In the genomic region with DNA sequence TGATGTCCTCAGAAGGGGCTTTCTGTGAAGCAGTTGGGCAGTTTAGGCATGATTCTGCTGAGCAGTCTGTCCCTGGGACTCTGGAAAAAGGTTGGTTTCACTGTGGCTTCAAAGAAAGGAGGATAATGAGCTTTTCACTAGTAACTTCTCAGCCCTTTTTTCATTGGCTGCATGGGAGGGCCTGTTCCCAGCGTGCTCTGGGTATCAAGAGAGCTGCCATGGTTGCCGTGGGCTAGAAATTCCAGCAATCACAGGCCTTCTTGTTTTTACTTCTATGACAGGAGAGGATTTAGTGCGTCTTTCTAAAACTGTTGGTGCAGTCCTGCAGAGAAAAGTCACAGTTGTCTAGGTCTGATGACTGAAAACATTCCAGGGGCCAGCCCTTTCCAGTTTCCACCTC, we compare ENCODE assay signal across 13 cellular contexts. TPM values are rescaled to one million over a fixed set of nuclear protein-coding genes. Genes with fewer than 3 reads are reported as not detected.
DNase-seq lines count a peak whose midpoint lies in the region; ATAC-seq lines count a peak whose summit lies in the region.
"Had no signal": no experiment of that assay in that cellular context is flagged by ENCODE, and none has a peak within 500 bp of the region (broad histone marks: within the 10 kb centered on the region; RNA-seq: fewer than 3 reads in every experiment).

No MANE protein-coding gene starts in this region.

- no peaks in the 10 kb centered on the region for H3K27me3 Mint-ChIP-seq in activated naive CD4-positive, alpha-beta T cell treated with anti-CD3 and anti-CD28 coated beads for 36 hours (ENCODE audit: low read depth)
- H3K27me3 Mint-ChIP-seq in activated T-helper 1 cell treated with anti-CD3 and anti-CD28 coated beads, Interleukin-12 subunit alpha, Interleukin-12 subunit beta, Interleukin-2, Interleukin-4 antibody, amounts not matched to agents 30 ng/mL and 10 ng/mL and 1 ng/mL, durations not matched to agents 14 hours and 24 hours and 36 hours (ENCODE audit: insufficient read depth): no peaks in the 10 kb centered on the region
- H3K27me3 Mint-ChIP-seq in stimulated activated naive B cell treated with anti-CD40 and anti-IgM and Interleukin-4, amounts not matched to agents 10 μg/mL and 1 μg/mL and 100 μg/mL, for 72 hours: no peaks in the 10 kb centered on the region

- H3K36me3 Mint-ChIP-seq in activated naive CD4-positive, alpha-beta T cell treated with anti-CD3 and anti-CD28 coated beads for 36 hours (ENCODE audit: low read depth): peaks cover 15% of the 10 kb centered on the region
- peaks cover 25% of the 10 kb centered on the region for H3K36me3 Mint-ChIP-seq in activated T-helper 1 cell treated with anti-CD3 and anti-CD28 coated beads, Interleukin-12 subunit alpha, Interleukin-12 subunit beta, Interleukin-2, Interleukin-4 antibody, amounts not matched to agents 30 ng/mL and 10 ng/mL and 1 ng/mL, durations not matched to agents 14 hours and 24 hours and 36 hours (ENCODE audit: low read depth)
- H3K36me3 Mint-ChIP-seq in stimulated activated naive B cell treated with anti-CD40 and anti-IgM and Interleukin-4, amounts not matched to agents 10 μg/mL and 1 μg/mL and 100 μg/mL, for 72 hours: peaks cover 26 to 54% of the 10 kb centered on the region in 2 donors

- ATAC-seq in stimulated activated naive B cell treated with anti-CD40 and anti-IgM and Interleukin-4, amounts not matched to agents 10 μg/mL and 1 μg/mL and 100 μg/mL, for 72 hours (replicated peaks): no peak
- ATAC-seq in HG02571 (IDR thresholded peaks at IDR 0.05; ENCODE audit: unreplicated experiment): no peak
- ATAC-seq in HG03095 (IDR thresholded peaks at IDR 0.05; ENCODE audit: unreplicated experiment): no peak
- ATAC-seq: upper lobe of right lung had no signal

- peaks cover 84% of the 10 kb centered on the region for H3K4me1 Mint-ChIP-seq in activated naive CD4-positive, alpha-beta T cell treated with anti-CD3 and anti-CD28 coated beads for 36 hours (ENCODE audit: low read depth)
- peaks cover 60% of the 10 kb centered on the region for H3K4me1 Mint-ChIP-seq in activated T-helper 1 cell treated with anti-CD3 and anti-CD28 coated beads, Interleukin-12 subunit alpha, Interleukin-12 subunit beta, Interleukin-2, Interleukin-4 antibody, amounts not matched to agents 30 ng/mL and 10 ng/mL and 1 ng/mL, durations not matched to agents 14 hours and 24 hours and 36 hours (ENCODE audit: low read depth)
- peaks cover 41 to 93% of the 10 kb centered on the region in 2 donors for H3K4me1 Mint-ChIP-seq in stimulated activated naive B cell treated with anti-CD40 and anti-IgM and Interleukin-4, amounts not matched to agents 10 μg/mL and 1 μg/mL and 100 μg/mL, for 72 hours

- H3K9me3 Mint-ChIP-seq in activated naive CD4-positive, alpha-beta T cell treated with anti-CD3 and anti-CD28 coated beads for 36 hours: no peaks in the 10 kb centered on the region
- H3K9me3 Mint-ChIP-seq in activated T-helper 1 cell treated with anti-CD3 and anti-CD28 coated beads, Interleukin-12 subunit alpha, Interleukin-12 subunit beta, Interleukin-2, Interleukin-4 antibody, amounts not matched to agents 30 ng/mL and 10 ng/mL and 1 ng/mL, durations not matched to agents 14 hours and 24 hours and 36 hours: no peaks in the 10 kb centered on the region
- no peaks in the 10 kb centered on the region for H3K9me3 Mint-ChIP-seq in stimulated activated naive B cell treated with anti-CD40 and anti-IgM and Interleukin-4, amounts not matched to agents 10 μg/mL and 1 μg/mL and 100 μg/mL, for 72 hours

- H3K4me3 Mint-ChIP-seq in activated naive CD4-positive, alpha-beta T cell treated with anti-CD3 and anti-CD28 coated beads for 36 hours: no peak overlapping the region
- H3K4me3 Mint-ChIP-seq in activated T-helper 1 cell treated with anti-CD3 and anti-CD28 coated beads, Interleukin-12 subunit alpha, Interleukin-12 subunit beta, Interleukin-2, Interleukin-4 antibody, amounts not matched to agents 30 ng/mL and 10 ng/mL and 1 ng/mL, durations not matched to agents 14 hours and 24 hours and 36 hours: peak overlapping the region; percentile 6
- no peak overlapping the region for H3K4me3 Mint-ChIP-seq in stimulated activated naive B cell treated with anti-CD40 and anti-IgM and Interleukin-4, amounts not matched to agents 10 μg/mL and 1 μg/mL and 100 μg/mL, for 72 hours

- CTCF ChIA-PET in activated naive CD4-positive, alpha-beta T cell treated with anti-CD3 and anti-CD28 coated beads for 36 hours (lab: Charles Lee): interaction anchor here (0.9 to 1.7 kb wide), 2 partner anchors 22 to 66 kb away, joined by 3 to 5 read pairs; a partner anchor contains a TSS

- peak overlapping the region; percentile 77 for H3K27ac Mint-ChIP-seq in activated naive CD4-positive, alpha-beta T cell treated with anti-CD3 and anti-CD28 coated beads for 36 hours
- peak overlapping the region; percentile 75 for H3K27ac Mint-ChIP-seq in activated T-helper 1 cell treated with anti-CD3 and anti-CD28 coated beads, Interleukin-12 subunit alpha, Interleukin-12 subunit beta, Interleukin-2, Interleukin-4 antibody, amounts not matched to agents 30 ng/mL and 10 ng/mL and 1 ng/mL, durations not matched to agents 14 hours and 24 hours and 36 hours
- peak overlapping the region; percentile 57 for H3K27ac Mint-ChIP-seq in stimulated activated naive B cell treated with anti-CD40 and anti-IgM and Interleukin-4, amounts not matched to agents 10 μg/mL and 1 μg/mL and 100 μg/mL, for 72 hours

- no peak for DNase-seq in activated naive CD4-positive, alpha-beta T cell treated with anti-CD3 and anti-CD28 coated beads for 36 hours
- DNase-seq in activated naive CD4-positive, alpha-beta T cell treated with anti-CD3 and anti-CD28 coated beads, Interleukin-2, amount 50 U/mL, for 16 hours: no peak
- DNase-seq in activated T-helper 1 cell treated with anti-CD3 and anti-CD28 coated beads, Interleukin-12 subunit alpha, Interleukin-12 subunit beta, Interleukin-2, Interleukin-4 antibody, amounts not matched to agents 30 ng/mL and 10 ng/mL and 1 ng/mL, durations not matched to agents 14 hours and 24 hours and 36 hours (ENCODE audit: low spot score): no peak
- DNase-seq in foreskin melanocyte (peak; percentile 75), D341Med (ENCODE audit: low spot score) (no peak)
- no peak for DNase-seq in stimulated activated naive B cell treated with anti-CD40 and anti-IgM and Interleukin-4, amounts not matched to agents 10 μg/mL and 1 μg/mL and 100 μg/mL, for 72 hours
- DNase-seq: activated CD4-positive, alpha-beta T cell treated with anti-CD3 and anti-CD28 coated beads for 48 hours; NCI-H1436; NCI-H774; SIG-M5; upper lobe of right lung had no signal

- intact Hi-C loops in activated naive CD4-positive, alpha-beta T cell treated with anti-CD3 and anti-CD28 coated beads for 36 hours (cut with micrococcal nuclease): no loop called here
- intact Hi-C loops in activated T-helper 1 cell treated with anti-CD3 and anti-CD28 coated beads, Interleukin-12 subunit alpha, Interleukin-12 subunit beta, Interleukin-2, Interleukin-4 antibody, amounts not matched to agents 30 ng/mL and 10 ng/mL and 1 ng/mL, durations not matched to agents 14 hours and 24 hours and 36 hours (cut with micrococcal nuclease): no loop called here

RNA-seq across cellular contexts. Expression of a gene that starts 7.2 kb away (rescaled TPM):
- 100 to 1,000 TPM; 169 to 179 TPM for total RNA-seq in activated naive CD4-positive, alpha-beta T cell treated with anti-CD3 and anti-CD28 coated beads for 36 hours
- total RNA-seq in activated T-helper 1 cell treated with anti-CD3 and anti-CD28 coated beads, Interleukin-12 subunit alpha, Interleukin-12 subunit beta, Interleukin-2, Interleukin-4 antibody, amounts not matched to agents 30 ng/mL and 10 ng/mL and 1 ng/mL, durations not matched to agents 14 hours and 24 hours and 36 hours: 212 and 216 TPM in 2 replicates

RNA-seq across cellular contexts. Expression of a gene that starts 22.0 kb away (rescaled TPM):
- 10 to 100 TPM in 1 of 2 experiments, 1 to 10 TPM in 1; 7.5 to 10.2 TPM for total RNA-seq in activated naive CD4-positive, alpha-beta T cell treated with anti-CD3 and anti-CD28 coated beads for 36 hours
- total RNA-seq in activated T-helper 1 cell treated with anti-CD3 and anti-CD28 coated beads, Interleukin-12 subunit alpha, Interleukin-12 subunit beta, Interleukin-2, Interleukin-4 antibody, amounts not matched to agents 30 ng/mL and 10 ng/mL and 1 ng/mL, durations not matched to agents 14 hours and 24 hours and 36 hours: 17.1 and 19.1 TPM in 2 replicates
